ENCODE assay signal across 27 cellular contexts in the genomic region with DNA sequence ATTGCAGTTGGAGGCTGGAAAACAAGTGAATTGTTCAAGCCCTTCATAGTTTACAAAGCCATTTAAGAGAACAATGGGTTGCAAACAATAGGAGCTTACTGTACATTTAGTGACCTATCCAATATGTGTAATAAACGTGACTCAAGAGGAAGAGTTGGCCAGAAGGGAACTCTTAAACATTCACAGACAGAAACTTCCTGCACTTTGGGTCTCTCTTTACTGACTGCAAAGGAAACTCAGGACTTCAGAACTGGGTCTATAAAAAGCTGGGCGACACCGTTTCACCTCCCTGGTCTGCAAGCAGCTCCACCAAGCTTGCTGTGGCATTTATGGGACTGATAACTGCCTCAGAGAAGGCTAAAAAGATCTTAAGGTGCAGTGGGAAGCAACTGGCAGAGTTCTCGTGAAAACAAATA. TPM values are rescaled to one million over a fixed set of nuclear protein-coding genes. Genes with fewer than 3 reads are reported as not detected.
A peak's percentile ranks its signal among the peaks of the same experiment; 100 is the strongest.
DNase-seq lines count a peak whose midpoint lies in the region; ATAC-seq, FAIRE-seq and TF ChIP-seq lines count a peak whose summit lies in the region.
"Had no signal": no experiment of that assay in that cellular context is flagged by ENCODE, and none has a peak within 500 bp of the region (broad histone marks: within the 10 kb centered on the region; RNA-seq: fewer than 3 reads in every experiment).

No MANE protein-coding gene starts in this region.

- H3K79me2 ChIP-seq in astrocyte (ENCODE audit: insufficient read depth, low read length), result no peaks in the 10 kb centered on the region

- peaks cover 3% of the 10 kb centered on the region for H3K4me1 Mint-ChIP-seq in astrocyte (ENCODE audit: low read depth, unreplicated experiment)
- H3K4me1 Mint-ChIP-seq in activated CD8-positive, alpha-beta T cell treated with anti-CD3 and anti-CD28 coated beads for 36 hours (ENCODE audit: low read depth), result no peaks in the 10 kb centered on the region

- H3K36me3 ChIP-seq in astrocyte (ENCODE audit: insufficient read depth, low read length), result no peaks in the 10 kb centered on the region
- H3K36me3 ChIP-seq: Peyer's patch had no signal

- no peak overlapping the region for H3K9ac ChIP-seq in astrocyte (ENCODE audit: low read length)

- H2AFZ ChIP-seq in astrocyte (ENCODE audit: low read depth, low read length), result peak overlapping the region; percentile 16

- no peak overlapping the region for H3K27ac Mint-ChIP-seq in astrocyte (ENCODE audit: unreplicated experiment)
- H3K27ac Mint-ChIP-seq in activated CD8-positive, alpha-beta T cell treated with anti-CD3 and anti-CD28 coated beads for 36 hours, result no peak overlapping the region
- H3K27ac Mint-ChIP-seq: brain; CD4-positive, alpha-beta T cell; HFFc6 had no signal

- H3K9me3 Mint-ChIP-seq in astrocyte (ENCODE audit: unreplicated experiment), result no peaks in the 10 kb centered on the region
- no peaks in the 10 kb centered on the region for H3K9me3 Mint-ChIP-seq in activated CD8-positive, alpha-beta T cell treated with anti-CD3 and anti-CD28 coated beads for 36 hours
- H3K9me3 Mint-ChIP-seq: CD4-positive, alpha-beta T cell; HFFc6 had no signal

- H3K4me2 ChIP-seq in astrocyte (ENCODE audit: low read length), result no peak overlapping the region

- H3K36me3 Mint-ChIP-seq in astrocyte (ENCODE audit: low read depth, unreplicated experiment), result no peaks in the 10 kb centered on the region
- H3K36me3 Mint-ChIP-seq in activated CD8-positive, alpha-beta T cell treated with anti-CD3 and anti-CD28 coated beads for 36 hours (ENCODE audit: low read depth), result no peaks in the 10 kb centered on the region
- H3K36me3 Mint-ChIP-seq: brain had no signal

- H3K4me1 ChIP-seq in astrocyte (ENCODE audit: insufficient read depth, low read length), result peaks cover 12% of the 10 kb centered on the region
- H3K4me1 ChIP-seq: Peyer's patch had no signal

- H3K27ac ChIP-seq in astrocyte (ENCODE audit: low read depth, low read length) (no peak overlapping the region), coronary artery (no peak overlapping the region)
- H3K27ac ChIP-seq: Peyer's patch, SK-N-MC had no signal

- CTCF ChIA-PET in activated CD8-positive, alpha-beta T cell treated with anti-CD3 and anti-CD28 coated beads for 36 hours (lab: Charles Lee), result no interaction called here

- H3K4me3 Mint-ChIP-seq in astrocyte (ENCODE audit: unreplicated experiment), result no peak overlapping the region
- H3K4me3 Mint-ChIP-seq in activated CD8-positive, alpha-beta T cell treated with anti-CD3 and anti-CD28 coated beads for 36 hours, result no peak overlapping the region
- H3K4me3 Mint-ChIP-seq: brain; CD4-positive, alpha-beta T cell; HFFc6 had no signal

- H3K27me3 ChIP-seq in astrocyte (ENCODE audit: insufficient read depth, low read length), result no peaks in the 10 kb centered on the region
- H3K27me3 ChIP-seq: Peyer's patch had no signal

- no peaks in the 10 kb centered on the region for H4K20me1 ChIP-seq in astrocyte (ENCODE audit: insufficient read depth, low read length)

- DNase-seq in HT-29 (ENCODE audit: low spot score) (peak; percentile 59), astrocyte (ENCODE audit: low read depth) (no peak), fibroblast of the aortic adventitia (ENCODE audit: low read depth) (peak; percentile 62), renal cortical epithelial cell (ENCODE audit: low read depth) (peak; percentile 66), coronary artery (ENCODE audit: low spot score) (no peak)
- DNase-seq in activated CD8-positive, alpha-beta T cell treated with anti-CD3 and anti-CD28 coated beads for 36 hours, result no peak
- DNase-seq: activated CD4-positive, alpha-beta T cell treated with anti-CD3 and anti-CD28 coated beads, Interleukin-2, amount 50 U/mL, for 4 hours; activated CD8-positive, alpha-beta memory T cell treated with anti-CD3 and anti-CD28 coated beads, Interleukin-2, amount 50 U/mL, for 48 hours; activated effector memory CD4-positive, alpha-beta T cell treated with anti-CD3 and anti-CD28 coated beads, Interleukin-2, amount 50 U/mL, for 16 hours; CD4-positive, alpha-beta T cell; HFFc6; mammary epithelial cell; NCI-H1092; NCI-H2107; NCI-H510A; nucleus accumbens; Peyer's patch; stimulated activated CD4-positive, alpha-beta T cell treated with anti-CD3 and anti-CD28 coated beads, Interleukin-4, amount 100 ng/mL, for 24 hours; stimulated activated naive CD8-positive, alpha-beta T cell treated with anti-CD3 and anti-CD28 coated beads, Interleukin-15, Interleukin-2, amounts not matched to agents 100 U/mL and 50 U/mL, for 24 hours; T-helper 2 cell had no signal

- FAIRE-seq in astrocyte (lab: Jason Lieb, UNC), result no peak
- FAIRE-seq: frontal cortex, islet of Langerhans had no signal

- POLR2A ChIA-PET in activated CD8-positive, alpha-beta T cell treated with anti-CD3 and anti-CD28 coated beads for 36 hours (lab: Charles Lee), result no interaction called here

- H3K27me3 Mint-ChIP-seq in astrocyte (ENCODE audit: low read depth, unreplicated experiment), result no peaks in the 10 kb centered on the region
- no peaks in the 10 kb centered on the region for H3K27me3 Mint-ChIP-seq in activated CD8-positive, alpha-beta T cell treated with anti-CD3 and anti-CD28 coated beads for 36 hours
- H3K27me3 Mint-ChIP-seq: CD4-positive, alpha-beta T cell had no signal

- H3K4me3 ChIP-seq in astrocyte (ENCODE audit: insufficient read depth, low read depth, low read length), result no peak overlapping the region
- H3K4me3 ChIP-seq in fibroblast of the aortic adventitia (ENCODE audit: low read depth, low read length), result no peak overlapping the region
- H3K4me3 ChIP-seq in coronary artery, result no peak overlapping the region
- H3K4me3 ChIP-seq: Peyer's patch, SK-N-MC had no signal

- TF ChIP-seq CTCF in astrocyte (IDR thresholded peaks at IDR 0.05; ENCODE audit: insufficient read depth, low read depth, low read length) (no peak), fibroblast of the aortic adventitia (IDR thresholded peaks at IDR 0.05; ENCODE audit: insufficient read depth, low read length) (no peak), coronary artery (IDR thresholded peaks at IDR 0.05) (no peak)
- TF ChIP-seq CTCF in activated CD8-positive, alpha-beta T cell treated with anti-CD3 and anti-CD28 coated beads for 36 hours (IDR thresholded peaks at IDR 0.05), result no peak

- no peaks in the 10 kb centered on the region for H3K9me3 ChIP-seq in astrocyte (ENCODE audit: insufficient read depth, low read depth, low read length)
- H3K9me3 ChIP-seq: Peyer's patch had no signal

- intact Hi-C loops in activated CD8-positive, alpha-beta T cell treated with anti-CD3 and anti-CD28 coated beads for 36 hours (cut with micrococcal nuclease), result no loop called here

- no peak for ATAC-seq in activated CD8-positive, alpha-beta T cell treated with anti-CD3 and anti-CD28 coated beads for 36 hours
- ATAC-seq in HG03378 (IDR thresholded peaks at IDR 0.05; ENCODE audit: unreplicated experiment) (no peak), HG02642 (IDR thresholded peaks at IDR 0.05; ENCODE audit: poor library complexity, unreplicated experiment) (no peak)
- ATAC-seq: stimulated activated naive CD8-positive, alpha-beta T cell treated with anti-CD3 and anti-CD28 coated beads, Interleukin-15, Interleukin-2, amounts not matched to agents 100 U/mL and 50 U/mL, for 24 hours had no signal

RNA-seq across cellular contexts. Expression of a gene that starts 48.7 kb away (rescaled TPM):
- not detected in 2 replicates for total RNA-seq in HT-29 (2014; rRNA removed; shearing (Covaris generic))
- total RNA-seq in astrocyte (not detected in 2 replicates), fibroblast of the aortic adventitia (ENCODE audit: low replicate concordance) (not detected in 2 replicates), renal cortical epithelial cell (not detected in 2 replicates)
- total RNA-seq in activated CD8-positive, alpha-beta T cell treated with anti-CD3 and anti-CD28 coated beads for 36 hours, result not detected
- total RNA-seq: CD4-positive, alpha-beta T cell; frontal cortex; HFFc6; LHCN-M2; mammary epithelial cell; Peyer's patch had no signal

Comparison
In these comparisons a context has a peak if more than half of its experiments do, and no peak if none do; other contexts are left out.
1. DNase-seq: peak in HT-29 (single experiment), fibroblast of the aortic adventitia (single experiment) and renal cortical epithelial cell (single experiment); none in astrocyte (single experiment), activated CD8-positive, alpha-beta T cell treated with anti-CD3 and anti-CD28 coated beads for 36 hours (single experiment) and coronary artery (single experiment).